Comparison of ENCODE assay signal across 15 cellular contexts in genomic region chr4:156238171-156238570, GRCh38.
DNase-seq lines count a peak whose midpoint lies in the region; ATAC-seq and TF ChIP-seq lines count a peak whose summit lies in the region.
"Had no signal": no experiment of that assay in that cellular context is flagged by ENCODE, and none has a peak within 500 bp of the region (broad histone marks: within the 10 kb centered on the region; RNA-seq: fewer than 3 reads in every experiment).

No MANE protein-coding gene starts in this region.

- peak overlapping the region; percentile 51 for H2BK120ac ChIP-seq in trophoblast cell (ENCODE audit: insufficient read depth, low read length, poor library complexity)

- intact Hi-C loops in sigmoid colon (cut with DNase I) = no loop called here

- no peaks in the 10 kb centered on the region for H3K36me3 Mint-ChIP-seq in endodermal cell (ENCODE audit: low read depth)
- H3K36me3 Mint-ChIP-seq: CD4-positive, alpha-beta memory T cell had no signal

- H2BK5ac ChIP-seq in trophoblast cell (ENCODE audit: low read depth, low read length, poor library complexity) = no peak overlapping the region

- H3K4me2 ChIP-seq in trophoblast cell (ENCODE audit: low read length) = no peak overlapping the region
- H3K4me2 ChIP-seq: GM23338 had no signal

- peak overlapping the region; percentile 62 for H4K91ac ChIP-seq in trophoblast cell (ENCODE audit: low read depth, low read length)

- peaks cover 5% of the 10 kb centered on the region for H3K9me3 Mint-ChIP-seq in endodermal cell
- H3K9me3 Mint-ChIP-seq: GM23338 had no signal

- ATAC-seq in GM18520 (IDR thresholded peaks at IDR 0.05; ENCODE audit: unreplicated experiment) (no peak), HG03045 (IDR thresholded peaks at IDR 0.05; ENCODE audit: unreplicated experiment) (no peak)
- ATAC-seq: GM23338 had no signal

- no peak overlapping the region for H4K12ac ChIP-seq in trophoblast cell (ENCODE audit: low read depth, low read length)

- TF ChIP-seq EP300 in sigmoid colon (IDR thresholded peaks at IDR 0.05) = no peak

- H3K4me3 Mint-ChIP-seq in endodermal cell = no peak overlapping the region
- H3K4me3 Mint-ChIP-seq: B cell; CD4-positive, alpha-beta memory T cell; GM23338 had no signal

- H3K4me1 Mint-ChIP-seq in endodermal cell = no peaks in the 10 kb centered on the region
- H3K4me1 Mint-ChIP-seq: B cell; CD4-positive, alpha-beta memory T cell had no signal

- H3K23ac ChIP-seq in trophoblast cell (ENCODE audit: low read length) = no peak overlapping the region

- DNase-seq in HPDE6-E6E7 (ENCODE audit: extremely low spot score) (peak; percentile 11), endodermal cell (no peak), iPS DF 19.7 (ENCODE audit: low read depth, low spot score) (peak; percentile 2), trophoblast cell (peak; percentile 67 to 88), sigmoid colon (no peak)
- DNase-seq: ACHN; C1 segment of cervical spinal cord; CD4-positive, alpha-beta memory T cell; DMS79; H7 had no signal

- H3K4me3 ChIP-seq in endodermal cell (ENCODE audit: low read length) (no peak overlapping the region), trophoblast cell (ENCODE audit: low read depth, low read length) (no peak overlapping the region), sigmoid colon (no peak overlapping the region)
- H3K4me3 ChIP-seq: GM23338 had no signal

- no peaks in the 10 kb centered on the region for H3K9me3 ChIP-seq in endodermal cell (ENCODE audit: control insufficient read depth, low read length)
- no peaks in the 10 kb centered on the region for H3K9me3 ChIP-seq in trophoblast cell (ENCODE audit: insufficient read depth, low read depth, low read length)
- no peaks in the 10 kb centered on the region for H3K9me3 ChIP-seq in sigmoid colon

- H3K9ac ChIP-seq in endodermal cell (ENCODE audit: extremely low read depth, low read length, poor library complexity, severe bottlenecking) (no peak overlapping the region), trophoblast cell (ENCODE audit: low read length) (no peak overlapping the region)

- H3K18ac ChIP-seq in trophoblast cell (ENCODE audit: low read length) = no peak overlapping the region

- no peaks in the 10 kb centered on the region for H3K79me2 ChIP-seq in trophoblast cell (ENCODE audit: control insufficient read depth, insufficient read depth, low read length, poor library complexity)

- H3K27ac ChIP-seq in endodermal cell (ENCODE audit: low read depth, low read length) (peak overlapping the region; percentile 62), trophoblast cell (ENCODE audit: low read depth, low read length) (no peak overlapping the region), sigmoid colon (no peak overlapping the region)
- H3K27ac ChIP-seq: HL-60 had no signal

- H2BK12ac ChIP-seq in trophoblast cell (ENCODE audit: low read length) = peak overlapping the region; percentile 40

- 91 to 100% methylated on average over 1 to 3 of the region's 3 CpGs for WGBS in endodermal cell (ENCODE audit: insufficient coverage in 1 of 2, insufficient read length in 1 of 2), 2 experiments
- WGBS in trophoblast cell (ENCODE audit: extremely low coverage, insufficient coverage, insufficient read length) = no CpG with 5 or more reads among the region's 3 CpGs
- 76 to 80% methylated on average over 3 of the region's 3 CpGs for WGBS in sigmoid colon, 2 donors

- no peaks in the 10 kb centered on the region for H3K36me3 ChIP-seq in endodermal cell (ENCODE audit: control insufficient read depth, insufficient read depth, low read length)
- H3K36me3 ChIP-seq in trophoblast cell (ENCODE audit: control insufficient read depth in 1 of 2, insufficient read depth in 2 of 2, low read length in 2 of 2) = no peaks in the 10 kb centered on the region
- H3K36me3 ChIP-seq in sigmoid colon = no peaks in the 10 kb centered on the region

- no peak overlapping the region for H3K4ac ChIP-seq in trophoblast cell (ENCODE audit: low read depth, low read length)

- H4K8ac ChIP-seq in trophoblast cell (ENCODE audit: low read depth, low read length) = no peak overlapping the region

- H3K4me1 ChIP-seq in endodermal cell (ENCODE audit: control insufficient read depth, insufficient read depth, low read length) = no peaks in the 10 kb centered on the region
- H3K4me1 ChIP-seq in trophoblast cell (ENCODE audit: control insufficient read depth in 1 of 2, insufficient read depth in 2 of 2, low read length in 2 of 2) = peaks cover 0 to 5% of the 10 kb centered on the region in 2 experiments
- no peaks in the 10 kb centered on the region for H3K4me1 ChIP-seq in sigmoid colon

- H2AFZ ChIP-seq in trophoblast cell (ENCODE audit: insufficient read depth, low read length, poor library complexity) = no peak overlapping the region
- H2AFZ ChIP-seq: GM23338 had no signal

- no peak overlapping the region for H3K27ac Mint-ChIP-seq in endodermal cell
- H3K27ac Mint-ChIP-seq: B cell; CD4-positive, alpha-beta memory T cell; GM23338 had no signal

- TF ChIP-seq CTCF in endodermal cell (conservative IDR thresholded peaks at IDR 0.05) (no peak), sigmoid colon (IDR thresholded peaks at IDR 0.05) (no peak)

- no peak for TF ChIP-seq POLR2A in sigmoid colon (IDR thresholded peaks at IDR 0.05)

- no peak overlapping the region for H3K14ac ChIP-seq in trophoblast cell (ENCODE audit: low read length)

- no peaks in the 10 kb centered on the region for H3K27me3 Mint-ChIP-seq in endodermal cell (ENCODE audit: insufficient read depth)
- H3K27me3 Mint-ChIP-seq: B cell; CD4-positive, alpha-beta memory T cell had no signal

- no peak overlapping the region for H2AK5ac ChIP-seq in trophoblast cell (ENCODE audit: low read length)

- peaks cover 4% of the 10 kb centered on the region for H3K79me1 ChIP-seq in trophoblast cell (ENCODE audit: low read length)

- H3K27me3 ChIP-seq in endodermal cell (ENCODE audit: control insufficient read depth, insufficient read depth, low read length, poor library complexity, severe bottlenecking) (no peaks in the 10 kb centered on the region), trophoblast cell (ENCODE audit: insufficient read depth, low read length) (no peaks in the 10 kb centered on the region), sigmoid colon (no peaks in the 10 kb centered on the region)

Comparison
In these comparisons a context has a peak if more than half of its experiments do, and no peak if none do; other contexts are left out.
1. DNase-seq: peak in HPDE6-E6E7 (single experiment), iPS DF 19.7 (single experiment) and trophoblast cell (2 of 2); none in endodermal cell (single experiment) and sigmoid colon (single experiment).